14 cellular contexts compared by ENCODE assay signal in the genomic region with DNA sequence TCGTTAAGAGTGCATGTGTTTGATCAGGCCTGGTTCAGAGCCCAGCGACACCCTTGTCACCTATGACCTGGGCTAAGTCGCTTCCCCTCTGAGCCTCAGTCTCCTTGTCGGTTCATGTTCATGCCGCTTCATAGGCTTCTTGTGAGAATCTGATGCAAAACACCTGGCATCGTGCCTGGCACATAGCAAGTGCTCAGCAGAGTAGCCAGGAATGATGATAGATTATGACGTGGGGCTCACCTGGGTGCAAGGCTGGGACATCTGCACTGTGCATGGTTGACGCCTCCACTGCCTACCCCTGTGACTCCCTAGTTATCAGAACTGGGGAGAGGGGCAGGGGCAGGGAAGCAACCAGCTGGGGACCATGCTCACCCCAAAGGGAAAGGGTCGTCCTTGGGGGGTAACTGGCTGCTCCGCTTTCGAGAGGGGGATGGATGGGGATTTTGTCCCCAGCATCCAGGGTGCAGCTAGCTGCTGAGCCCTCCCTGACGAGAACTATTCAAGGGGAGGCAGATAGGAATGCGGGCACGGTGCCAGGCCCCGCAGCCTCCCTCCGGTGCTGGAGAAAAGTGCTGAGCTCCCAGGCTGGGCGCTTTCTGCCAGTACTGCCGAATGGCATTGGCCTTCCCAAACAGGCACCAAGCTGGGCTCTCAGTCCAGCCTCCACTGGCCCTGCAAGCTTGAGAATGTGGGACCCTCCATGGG. TPM values are rescaled to one million over a fixed set of nuclear protein-coding genes. Genes with fewer than 3 reads are reported as not detected.
DNase-seq lines count a peak whose midpoint lies in the region; ATAC-seq and TF ChIP-seq lines count a peak whose summit lies in the region.
"Had no signal": no experiment of that assay in that cellular context is flagged by ENCODE, and none has a peak within 500 bp of the region (broad histone marks: within the 10 kb centered on the region; RNA-seq: fewer than 3 reads in every experiment).

No MANE protein-coding gene starts in this region.

- H3K4me3 ChIP-seq in adrenal gland: no peak overlapping the region
- H3K4me3 ChIP-seq: suprapubic skin had no signal

- WGBS in adrenal gland, 4 donors: 55 to 72% (median 68%) methylated on average over 12 to 18 of the region's 18 CpGs

- ATAC-seq in HG03460 (IDR thresholded peaks at IDR 0.05; ENCODE audit: unreplicated experiment): no peak
- ATAC-seq: activated CD8-positive, alpha-beta T cell treated with anti-CD3 and anti-CD28 coated beads for 36 hours had no signal

- H3K27me3 ChIP-seq in adrenal gland: no peaks in the 10 kb centered on the region
- H3K27me3 ChIP-seq: suprapubic skin had no signal

- peaks cover 18 to 59% of the 10 kb centered on the region in 2 donors for H3K4me1 ChIP-seq in adrenal gland (replicated peaks in 1 of 2)

- H3K36me3 ChIP-seq in adrenal gland (replicated peaks in 1 of 2): peaks cover 0 to 5% of the 10 kb centered on the region in 2 donors
- H3K36me3 ChIP-seq: suprapubic skin had no signal

- H3K9me3 ChIP-seq in adrenal gland (replicated peaks in 1 of 3): no peaks in the 10 kb centered on the region
- H3K9me3 ChIP-seq: suprapubic skin had no signal

- intact Hi-C loops in adrenal gland (cut with DNase I): no loop called here

- H3K27ac ChIP-seq in adrenal gland: no peak overlapping the region
- H3K27ac ChIP-seq: suprapubic skin had no signal

- in situ Hi-C loops in ACHN (cut with HindIII; ENCODE audit: low pct_ligation_motif_present, low pct_unique_long_range_greater_than_20kb, low sequenced_read_pairs): no loop called here
- in situ Hi-C loops in GM13976 (cut with MboI; ENCODE audit: low sequenced_read_pairs, unreplicated experiment): no loop called here

- no peak for TF ChIP-seq POLR2A in adrenal gland (IDR thresholded peaks at IDR 0.05)

- no peak for TF ChIP-seq CTCF in adrenal gland (IDR thresholded peaks at IDR 0.05)
- no peak for TF ChIP-seq CTCF in GM13976 (IDR thresholded peaks at IDR 0.05; ENCODE audit: borderline replicate concordance, control extremely low read depth, extremely low read depth, insufficient read depth, missing control alignments)

- DNase-seq in ACHN (peak; percentile 50), Daoy (ENCODE audit: low read depth) (peak; percentile 78), adrenal gland (peak in 5 of 7 donors; percentile 22 to 55 (median 41)), kidney tubule cell (ENCODE audit: low spot score) (peak; percentile 93), C1 segment of cervical spinal cord (lab: John Stamatoyannopoulos, UW) (no peak), GM13976 (ENCODE audit: low spot score) (no peak)
- no peak for DNase-seq in stimulated activated CD4-positive, alpha-beta T cell treated with anti-CD3 and anti-CD28 coated beads, Interleukin-4, amount 100 ng/mL, for 1 hour
- DNase-seq: activated CD8-positive, alpha-beta T cell treated with anti-CD3 and anti-CD28 coated beads for 36 hours; aorta; foreskin fibroblast had no signal

RNA-seq across cellular contexts. Expression of gene EFHD2, which starts 9.3 kb away (rescaled TPM):
- total RNA-seq in Daoy (2014; rRNA removed; shearing (Covaris generic)): 73.0 and 88.0 TPM in 2 replicates
- 100 to 1,000 TPM in 2 of 8 donors, 10 to 100 TPM in 6; 67.2 to 113 (median 87.9) TPM for total RNA-seq in adrenal gland
- 100 to 1,000 TPM in 2 of 3 donors, 10 to 100 TPM in 1; 47.4 to 119 (median 111) TPM for polyA plus RNA-seq in adrenal gland

RNA-seq across cellular contexts. Expression of gene CTRC, which starts 19.3 kb away (rescaled TPM):
- total RNA-seq in Daoy (2014; rRNA removed; shearing (Covaris generic)): 7.8 TPM in 1 of 2 replicates, not detected in the other
- total RNA-seq in adrenal gland: 1 to 10 TPM in 2 of 8 donors, under 1 TPM in 1, not detected in 5; 0.56 to 3.5 (median 3.1) TPM
- polyA plus RNA-seq in adrenal gland: 1 to 10 TPM in 1 of 3 donors, under 1 TPM in 1, not detected in 1; 0.56 to 1.3 TPM
- total RNA-seq: activated CD8-positive, alpha-beta T cell treated with anti-CD3 and anti-CD28 coated beads for 36 hours; LHCN-M2; liver had no signal
- polyA plus RNA-seq: liver had no signal

RNA-seq across cellular contexts. Expression of gene CELA2A, which starts 37.6 kb away (rescaled TPM):
- not detected in 2 replicates for total RNA-seq in Daoy (2014; rRNA removed; shearing (Covaris generic))
- 10 to 100 TPM in 4 of 8 donors, 1 to 10 TPM in 3, under 1 TPM in 1; 0.97 to 45.4 (median 9.8) TPM for total RNA-seq in adrenal gland
- polyA plus RNA-seq in adrenal gland: 10 to 100 TPM in 1 of 3 donors, 1 to 10 TPM in 2; 1.2 to 16.4 (median 3.9) TPM
- total RNA-seq: activated CD8-positive, alpha-beta T cell treated with anti-CD3 and anti-CD28 coated beads for 36 hours; LHCN-M2; liver; suprapubic skin had no signal
- polyA plus RNA-seq: liver had no signal

RNA-seq across cellular contexts. Expression of gene CELA2B, which starts 56.9 kb away (rescaled TPM):
- not detected in 2 replicates for total RNA-seq in Daoy (2014; rRNA removed; shearing (Covaris generic))
- 10 to 100 TPM in 4 of 8 donors, 1 to 10 TPM in 2, not detected in 2; 2.0 to 28.1 (median 11.5) TPM for total RNA-seq in adrenal gland
- polyA plus RNA-seq in adrenal gland: 1 to 10 TPM in 2 of 3 donors, not detected in 1; 6.0 to 6.8 TPM
- total RNA-seq: activated CD8-positive, alpha-beta T cell treated with anti-CD3 and anti-CD28 coated beads for 36 hours; LHCN-M2; liver; suprapubic skin had no signal
- polyA plus RNA-seq: liver had no signal

Comparison
In these comparisons a context has a peak if more than half of its experiments do, and no peak if none do; other contexts are left out.
1. DNase-seq: peak in ACHN (single experiment), Daoy (single experiment), adrenal gland (5 of 7) and kidney tubule cell (single experiment); none in C1 segment of cervical spinal cord (0 of 14), GM13976 (single experiment) and stimulated activated CD4-positive, alpha-beta T cell treated with anti-CD3 and anti-CD28 coated beads, Interleukin-4, amount 100 ng/mL, for 1 hour (single experiment).